Comparison of ENCODE assay signal across 8 cellular contexts in the genomic region with DNA sequence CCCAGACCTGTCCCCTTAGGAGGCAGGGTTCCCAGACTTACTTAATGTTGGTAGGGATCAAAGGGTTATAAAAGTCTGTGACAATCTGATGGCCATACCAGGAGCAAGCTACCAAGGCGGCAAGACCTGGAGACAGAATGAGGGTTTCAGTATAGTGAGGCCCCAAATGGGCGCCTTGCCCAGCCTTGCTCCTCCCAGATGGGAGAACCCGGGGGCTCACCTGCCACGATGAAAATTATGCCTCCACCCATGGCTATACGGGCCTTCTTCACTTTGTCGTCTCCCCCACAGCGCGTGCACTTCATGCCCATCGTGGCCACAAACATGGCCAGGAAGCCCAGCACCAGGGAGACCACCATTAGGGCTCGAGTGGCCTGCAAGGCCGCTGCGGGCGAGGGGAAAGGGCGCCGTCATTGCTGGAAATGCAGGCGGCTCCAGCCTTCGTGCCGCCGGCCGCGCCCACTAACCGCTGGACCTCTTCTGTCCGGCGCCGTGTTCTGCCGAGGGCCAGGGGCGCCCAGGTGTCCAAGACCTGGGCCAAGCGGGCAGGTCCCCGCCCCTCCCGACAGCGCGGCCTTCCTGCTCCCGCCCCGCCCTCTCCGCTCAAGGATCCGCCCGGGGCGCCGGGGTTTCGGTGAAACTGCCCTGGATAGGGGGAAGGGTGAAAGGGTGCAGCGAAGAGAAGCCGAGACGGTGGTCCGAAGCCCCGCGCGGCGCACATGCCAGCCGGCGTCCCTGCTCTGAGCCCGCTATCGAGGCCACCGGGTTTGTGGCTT. TPM values are rescaled to one million over a fixed set of nuclear protein-coding genes. Genes with fewer than 3 reads are reported as not detected.
DNase-seq lines count a peak whose midpoint lies in the region; ATAC-seq and TF ChIP-seq lines count a peak whose summit lies in the region.

No MANE protein-coding gene starts in this region.

- H3K27me3 Mint-ChIP-seq in CD8-positive, alpha-beta T cell (ENCODE audit: low read depth), result no peaks in the 10 kb centered on the region

- TF ChIP-seq CTCF in CD8-positive, alpha-beta T cell (IDR thresholded peaks at IDR 0.05), result no peak

- DNase-seq in CD8-positive, alpha-beta T cell, result peak in 2 of 7 experiments; percentile 40 to 47
- DNase-seq in astrocyte of the hippocampus (ENCODE audit: low read depth, low spot score), result peak; percentile 34
- peak; percentile 83 for DNase-seq in iPS-NIHi11 (ENCODE audit: low spot score)
- peak; percentile 27 for DNase-seq in stimulated activated CD8-positive, alpha-beta memory T cell treated with anti-CD3 and anti-CD28 coated beads, Interleukin-12 subunit alpha, Interleukin-12 subunit beta, amount 100 ng/mL, for 4 hours (ENCODE audit: low read depth)
- no peak for DNase-seq in midbrain (lab: John Stamatoyannopoulos, UW)
- no peak for DNase-seq in T-helper 9 cell

- H3K9me3 ChIP-seq in CD8-positive, alpha-beta T cell (ENCODE audit: low read length), result no peaks in the 10 kb centered on the region

- peaks cover 28% of the 10 kb centered on the region for H3K4me1 Mint-ChIP-seq in CD8-positive, alpha-beta T cell (ENCODE audit: low read depth)

- TF ChIP-seq RAD21 in Ishikawa (IDR thresholded peaks at IDR 0.05; ENCODE audit: low read depth), result no peak

- CTCF ChIA-PET in CD8-positive, alpha-beta T cell (lab: Charles Lee), result interaction anchor here (0.8 kb wide), 1 partner anchor 11 kb away, joined by 3 read pairs; no protein-coding TSS in a partner anchor

- intact Hi-C loops in CD8-positive, alpha-beta T cell (cut with DNase I, micrococcal nuclease), result loop anchor here in 1 of 2 experiments (5.0 kb wide), 1 partner anchor 177 kb away; a partner anchor contains a TSS

- peak overlapping the region; percentile 73 for H3K4me3 Mint-ChIP-seq in CD8-positive, alpha-beta T cell

- H3K27ac Mint-ChIP-seq in CD8-positive, alpha-beta T cell, result peak overlapping the region; percentile 90

- peak overlapping the region; percentile 59 for H3K27ac ChIP-seq in CD8-positive, alpha-beta T cell (ENCODE audit: low read depth, low read length)

- POLR2A ChIA-PET in CD8-positive, alpha-beta T cell (lab: Charles Lee), result interaction anchor here (1.0 to 1.2 kb wide), 2 partner anchors 32 to 69 kb away, joined by 4 to 6 read pairs; a partner anchor contains a TSS

- peaks cover 8% of the 10 kb centered on the region for H3K36me3 ChIP-seq in CD8-positive, alpha-beta T cell (ENCODE audit: insufficient read depth, low read length)

- peaks cover 28% of the 10 kb centered on the region for H3K36me3 Mint-ChIP-seq in CD8-positive, alpha-beta T cell

- no peaks in the 10 kb centered on the region for H3K27me3 ChIP-seq in CD8-positive, alpha-beta T cell (ENCODE audit: insufficient read depth, low read length)

- peak; percentile 57 for ATAC-seq in CD8-positive, alpha-beta T cell
- ATAC-seq in HG02763 (IDR thresholded peaks at IDR 0.05; ENCODE audit: unreplicated experiment), result no peak

- peaks cover 34% of the 10 kb centered on the region for H3K4me1 ChIP-seq in CD8-positive, alpha-beta T cell (ENCODE audit: insufficient read depth, low read length)

- no peaks in the 10 kb centered on the region for H3K9me3 Mint-ChIP-seq in CD8-positive, alpha-beta T cell

- peak overlapping the region; percentile 61 for H3K4me3 ChIP-seq in CD8-positive, alpha-beta T cell (ENCODE audit: low read depth, low read length)

- no peak for TF ChIP-seq EP300 in Ishikawa (IDR thresholded peaks at IDR 0.05; ENCODE audit: borderline replicate concordance)

TF ChIP-seq in Ishikawa, 13 proteins besides CTCF, POLR2A, EP300 and RAD21:
- TF ChIP-seq, protein P1, sequence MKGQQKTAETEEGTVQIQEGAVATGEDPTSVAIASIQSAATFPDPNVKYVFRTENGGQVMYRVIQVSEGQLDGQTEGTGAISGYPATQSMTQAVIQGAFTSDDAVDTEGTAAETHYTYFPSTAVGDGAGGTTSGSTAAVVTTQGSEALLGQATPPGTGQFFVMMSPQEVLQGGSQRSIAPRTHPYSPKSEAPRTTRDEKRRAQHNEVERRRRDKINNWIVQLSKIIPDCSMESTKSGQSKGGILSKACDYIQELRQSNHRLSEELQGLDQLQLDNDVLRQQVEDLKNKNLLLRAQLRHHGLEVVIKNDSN (IDR thresholded peaks at IDR 0.05), result no peak
- no peak for TF ChIP-seq NFIC (IDR thresholded peaks at IDR 0.05)
- no peak for TF ChIP-seq FOXM1 (IDR thresholded peaks at IDR 0.05; ENCODE audit: borderline replicate concordance, low read depth)
- peak; percentile 46 for TF ChIP-seq TAF1 (IDR thresholded peaks at IDR 0.05; ENCODE audit: low read depth)
- TF ChIP-seq TEAD4 (IDR thresholded peaks at IDR 0.05), result no peak
- no peak for TF ChIP-seq YY1 (IDR thresholded peaks at IDR 0.05; ENCODE audit: low read depth)
- TF ChIP-seq CREB1 (IDR thresholded peaks at IDR 0.05; ENCODE audit: low read depth), result no peak
- TF ChIP-seq, protein P2, sequence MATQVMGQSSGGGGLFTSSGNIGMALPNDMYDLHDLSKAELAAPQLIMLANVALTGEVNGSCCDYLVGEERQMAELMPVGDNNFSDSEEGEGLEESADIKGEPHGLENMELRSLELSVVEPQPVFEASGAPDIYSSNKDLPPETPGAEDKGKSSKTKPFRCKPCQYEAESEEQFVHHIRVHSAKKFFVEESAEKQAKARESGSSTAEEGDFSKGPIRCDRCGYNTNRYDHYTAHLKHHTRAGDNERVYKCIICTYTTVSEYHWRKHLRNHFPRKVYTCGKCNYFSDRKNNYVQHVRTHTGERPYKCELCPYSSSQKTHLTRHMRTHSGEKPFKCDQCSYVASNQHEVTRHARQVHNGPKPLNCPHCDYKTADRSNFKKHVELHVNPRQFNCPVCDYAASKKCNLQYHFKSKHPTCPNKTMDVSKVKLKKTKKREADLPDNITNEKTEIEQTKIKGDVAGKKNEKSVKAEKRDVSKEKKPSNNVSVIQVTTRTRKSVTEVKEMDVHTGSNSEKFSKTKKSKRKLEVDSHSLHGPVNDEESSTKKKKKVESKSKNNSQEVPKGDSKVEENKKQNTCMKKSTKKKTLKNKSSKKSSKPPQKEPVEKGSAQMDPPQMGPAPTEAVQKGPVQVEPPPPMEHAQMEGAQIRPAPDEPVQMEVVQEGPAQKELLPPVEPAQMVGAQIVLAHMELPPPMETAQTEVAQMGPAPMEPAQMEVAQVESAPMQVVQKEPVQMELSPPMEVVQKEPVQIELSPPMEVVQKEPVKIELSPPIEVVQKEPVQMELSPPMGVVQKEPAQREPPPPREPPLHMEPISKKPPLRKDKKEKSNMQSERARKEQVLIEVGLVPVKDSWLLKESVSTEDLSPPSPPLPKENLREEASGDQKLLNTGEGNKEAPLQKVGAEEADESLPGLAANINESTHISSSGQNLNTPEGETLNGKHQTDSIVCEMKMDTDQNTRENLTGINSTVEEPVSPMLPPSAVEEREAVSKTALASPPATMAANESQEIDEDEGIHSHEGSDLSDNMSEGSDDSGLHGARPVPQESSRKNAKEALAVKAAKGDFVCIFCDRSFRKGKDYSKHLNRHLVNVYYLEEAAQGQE (IDR thresholded peaks at IDR 0.05; ENCODE audit: low read depth), result no peak
- TF ChIP-seq, protein P3, sequence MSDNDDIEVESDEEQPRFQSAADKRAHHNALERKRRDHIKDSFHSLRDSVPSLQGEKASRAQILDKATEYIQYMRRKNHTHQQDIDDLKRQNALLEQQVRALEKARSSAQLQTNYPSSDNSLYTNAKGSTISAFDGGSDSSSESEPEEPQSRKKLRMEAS (IDR thresholded peaks at IDR 0.05), result 0 out of 2 replicates have a peak, but pooled peaks have one; percentile 39
- TF ChIP-seq CEBPB (IDR thresholded peaks at IDR 0.05), result no peak
- TF ChIP-seq TCF12 (IDR thresholded peaks at IDR 0.05; ENCODE audit: low read depth), result peak; percentile 30; the same call in 1 of the 2 replicates
- no peak for TF ChIP-seq EGR1 (IDR thresholded peaks at IDR 0.05)
- peak; percentile 56; the same call in 1 of the 2 replicates for TF ChIP-seq ZBTB7A (IDR thresholded peaks at IDR 0.05; ENCODE audit: low read depth)

RNA-seq across cellular contexts. Expression of a gene that starts 1.5 kb away (rescaled TPM):
- 1 to 10 TPM; 4.1 to 4.5 TPM for total RNA-seq in CD8-positive, alpha-beta T cell

RNA-seq across cellular contexts. Expression of a gene that starts 8.8 kb away (rescaled TPM):
- 10 to 100 TPM; 38.9 to 39.0 TPM for total RNA-seq in CD8-positive, alpha-beta T cell

RNA-seq across cellular contexts. Expression of a gene that starts 9.3 kb away (rescaled TPM):
- total RNA-seq in CD8-positive, alpha-beta T cell, result 10 to 100 TPM; 77.8 to 95.6 TPM

RNA-seq across cellular contexts. Expression of a gene that starts 18.5 kb away (rescaled TPM):
- 100 to 1,000 TPM; 165 to 173 TPM for total RNA-seq in CD8-positive, alpha-beta T cell

RNA-seq across cellular contexts. Expression of a gene that starts 20.7 kb away (rescaled TPM):
- total RNA-seq in CD8-positive, alpha-beta T cell, result not detected

Comparison
In these comparisons a context has a peak if more than half of its experiments do, and no peak if none do; other contexts are left out.
1. DNase-seq: peak in astrocyte of the hippocampus (single experiment), iPS-NIHi11 (single experiment) and stimulated activated CD8-positive, alpha-beta memory T cell treated with anti-CD3 and anti-CD28 coated beads, Interleukin-12 subunit alpha, Interleukin-12 subunit beta, amount 100 ng/mL, for 4 hours (single experiment); none in midbrain (single experiment) and T-helper 9 cell (single experiment).